In genomic region chr1:25870614-25871013, GRCh38 we compare ENCODE assay signal across 13 cellular contexts. TPM values are rescaled to one million over a fixed set of nuclear protein-coding genes. Genes with fewer than 3 reads are reported as not detected.
"Had no signal": no experiment of that assay in that cellular context is flagged by ENCODE, and none has a peak within 500 bp of the region (broad histone marks: within the 10 kb centered on the region; RNA-seq: fewer than 3 reads in every experiment).

No MANE protein-coding gene starts in this region.

- DNase-seq: activated CD4-positive, alpha-beta memory T cell treated with anti-CD3 and anti-CD28 coated beads for 36 hours; activated gamma-delta T cell; activated naive CD8-positive, alpha-beta T cell treated with anti-CD3 and anti-CD28 coated beads for 36 hours; activated T-cell treated with anti-CD3 and anti-CD28 coated beads, Interleukin-2, amount 50 U/mL, for 48 hours; left colon; stimulated activated CD4-positive, alpha-beta T cell treated with anti-CD3 and anti-CD28 coated beads, Interleukin-2, amount 100 ng/mL, for 24 hours; stimulated activated naive B cell treated with anti-CD40 and anti-IgM and Interleukin-4, amounts not matched to agents 10 μg/mL and 1 μg/mL and 100 μg/mL, for 72 hours; substantia nigra; SW 1271 had no signal

- H3K9me3 ChIP-seq: psoas muscle, transverse colon had no signal

- H3K36me3 ChIP-seq: transverse colon had no signal

- H3K27ac ChIP-seq: foreskin keratinocyte, psoas muscle, transverse colon had no signal

- ATAC-seq: psoas muscle; sciatic nerve; stimulated activated naive B cell treated with anti-CD40 and anti-IgM and Interleukin-4, amounts not matched to agents 10 μg/mL and 1 μg/mL and 100 μg/mL, for 72 hours had no signal

- H3K4me3 ChIP-seq: psoas muscle, transverse colon had no signal

- H3K27me3 ChIP-seq: foreskin keratinocyte, transverse colon had no signal

RNA-seq across cellular contexts. Expression of gene AUNIP, which starts 11.4 kb away (rescaled TPM):
- total RNA-seq: sciatic nerve had no signal
